In genomic region chr19:53328967-53329366, GRCh38 we compare ENCODE assay signal across 1 cellular context.
TF ChIP-seq lines count a peak whose summit lies in the region.

No MANE protein-coding gene starts in this region.

TF ChIP-seq in HepG2, 621 proteins besides CTCF, POLR2A, EP300 and RAD21:
- TF ChIP-seq ETV5 (CRISPR knock-in tag; IDR thresholded peaks at IDR 0.05; ENCODE audit: borderline replicate concordance): no peak
- TF ChIP-seq NFYB (CRISPR knock-in tag; IDR thresholded peaks at IDR 0.05): no peak
- no peak for TF ChIP-seq CHD4 (IDR thresholded peaks at IDR 0.05; ENCODE audit: borderline replicate concordance, low read length)
- no peak for TF ChIP-seq ZMYM4 (CRISPR knock-in tag; IDR thresholded peaks at IDR 0.05)
- no peak for TF ChIP-seq NFE2 (CRISPR knock-in tag; IDR thresholded peaks at IDR 0.05)
- TF ChIP-seq ZNF142 (CRISPR knock-in tag; IDR thresholded peaks at IDR 0.05): no peak
- no peak for TF ChIP-seq ATRX (CRISPR knock-in tag; IDR thresholded peaks at IDR 0.05; ENCODE audit: borderline replicate concordance)
- no peak for TF ChIP-seq SKIL (CRISPR knock-in tag; IDR thresholded peaks at IDR 0.05; ENCODE audit: borderline replicate concordance)
- TF ChIP-seq DMAP1 (CRISPR knock-in tag; IDR thresholded peaks at IDR 0.05): no peak
- TF ChIP-seq ZZZ3 (CRISPR knock-in tag; IDR thresholded peaks at IDR 0.05; ENCODE audit: borderline replicate concordance): no peak
- no peak for TF ChIP-seq ZNF563 (CRISPR knock-in tag; IDR thresholded peaks at IDR 0.05)
- TF ChIP-seq KAT7 (CRISPR knock-in tag; IDR thresholded peaks at IDR 0.05; ENCODE audit: borderline replicate concordance): no peak
- no peak for TF ChIP-seq SMYD3 (CRISPR knock-in tag; IDR thresholded peaks at IDR 0.05)
- TF ChIP-seq ZNF335 (CRISPR knock-in tag; IDR thresholded peaks at IDR 0.05): no peak
- TF ChIP-seq ZBTB3 (CRISPR knock-in tag; IDR thresholded peaks at IDR 0.05; ENCODE audit: borderline replicate concordance, low read depth): no peak
- no peak for TF ChIP-seq CBX2 (IDR thresholded peaks at IDR 0.05; ENCODE audit: low read depth, low read length)
- TF ChIP-seq CBX2 (CRISPR knock-in tag; IDR thresholded peaks at IDR 0.05; ENCODE audit: low read depth): no peak
